35 cellular contexts compared by ENCODE assay signal in genomic region chr16:46719528-46719927, GRCh38. TPM values are rescaled to one million over a fixed set of nuclear protein-coding genes. Genes with fewer than 3 reads are reported as not detected.
"Had no signal": no experiment of that assay in that cellular context is flagged by ENCODE, and none has a peak within 500 bp of the region (broad histone marks: within the 10 kb centered on the region; RNA-seq: fewer than 3 reads in every experiment).

No MANE protein-coding gene starts in this region.

- DNase-seq: Karpas-422, Kasumi-1, MG63, MM.1S, MV-4-11, NCI-H1048, NCI-H1092, NCI-H1092 treated with DMSO at 0.1 percent for 48 hours, NCI-H1105, NCI-H1105 treated with DMSO at 0.1 percent for 48 hours, NCI-H1417, NCI-H1417 treated with DMSO at 0.1 percent for 48 hours, NCI-H1436, NCI-H1436 treated with DMSO at 0.1 percent for 48 hours, NCI-H146, NCI-H1694, NCI-H1694 treated with DMSO at 0.1 percent for 48 hours, NCI-H187, NCI-H187 treated with DMSO at 0.1 percent for 48 hours, NCI-H1930, NCI-H2029, NCI-H2029 treated with DMSO at 0.1 percent for 48 hours, NCI-H2081, NCI-H2081 treated with DMSO at 0.1 percent for 48 hours, NCI-H2107, NCI-H2171, NCI-H2171 treated with DMSO at 0.1 percent for 48 hours, NCI-H2227 treated with DMSO at 0.1 percent for 48 hours, NCI-H226, NCI-H345, NCI-H446, NCI-H446 treated with DMSO at 0.1 percent for 48 hours, NCI-H510A, NCI-H510A treated with DMSO at 0.1 percent for 48 hours had no signal

RNA-seq across cellular contexts. Expression of gene MYLK3, which starts 28.6 kb away (rescaled TPM):
- total RNA-seq: MCF 10A had no signal
